In the genomic region with DNA sequence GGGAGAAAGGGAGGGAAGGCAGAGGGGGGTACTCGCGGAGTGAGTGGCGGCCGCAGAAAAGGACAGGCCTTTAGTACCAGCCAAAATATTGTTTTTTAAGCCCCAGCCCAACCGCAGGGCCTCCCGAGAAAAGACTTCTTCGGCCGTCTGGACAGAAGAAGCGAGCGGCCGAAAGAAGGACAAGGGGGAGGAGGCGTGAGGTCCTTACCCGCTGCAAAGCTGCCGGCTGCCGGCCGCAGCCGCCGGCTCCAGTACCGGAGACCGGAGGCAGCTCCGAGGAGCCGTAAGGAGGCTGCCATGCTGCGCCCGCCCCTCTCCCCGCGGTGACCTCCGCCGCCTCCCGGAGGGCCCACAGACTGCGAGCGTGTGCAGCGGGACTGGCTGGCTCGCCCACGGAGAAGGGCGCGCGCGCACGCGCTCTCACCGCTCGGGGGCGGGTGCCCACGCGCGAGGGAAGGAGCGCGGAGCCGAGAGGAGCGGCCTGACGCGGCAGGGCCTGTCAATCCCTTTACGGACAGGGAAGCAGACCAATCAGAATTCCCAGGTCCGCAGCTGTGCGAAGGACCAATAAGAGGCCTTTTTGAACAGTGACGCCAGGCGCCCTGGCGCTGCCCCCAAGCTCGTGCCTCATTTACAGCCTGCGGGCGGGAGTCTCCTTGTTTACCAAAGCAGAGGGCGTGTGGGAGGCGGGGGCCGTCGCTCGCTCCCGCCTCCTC, we compare ENCODE assay signal across 8 cellular contexts.
A peak's percentile ranks its signal among the peaks of the same experiment; 100 is the strongest.
DNase-seq lines count a peak whose midpoint lies in the region; ATAC-seq and TF ChIP-seq lines count a peak whose summit lies in the region.

A gene (minus strand): TSS at position 394 of the 716 bp plus-strand sequence. CDS start 95 bp downstream, at position 299.

- peak; percentile 100 for DNase-seq in AG10803 (ENCODE audit: low read depth)
- peak; percentile 98 for DNase-seq in NCI-H446 treated with DMSO at 0.1 percent for 48 hours (lab: John Stamatoyannopoulos, UW)
- peak; percentile 99 for DNase-seq in cerebellar cortex (ENCODE audit: low spot score)
- DNase-seq in iris pigment epithelial cell (ENCODE audit: low read depth): peak; percentile 100
- peak; percentile 82 to 89 for DNase-seq in stimulated activated CD4-positive, alpha-beta T cell treated with anti-CD3 and anti-CD28 coated beads, Interleukin-12 subunit alpha, Interleukin-12 subunit beta, amount 100 ng/mL, for 24 hours (ENCODE audit: low read depth in 2 of 2)

- ATAC-seq in GM19035 (IDR thresholded peaks at IDR 0.05; ENCODE audit: unreplicated experiment) (peak; percentile 99), HG03354 (IDR thresholded peaks at IDR 0.05; ENCODE audit: poor library complexity, severe bottlenecking, unreplicated experiment) (peak; percentile 99)
- ATAC-seq in activated CD4-positive, CD25-positive, alpha-beta regulatory T cell treated with anti-CD3 and anti-CD28 coated beads, Interleukin-2, amount 50 U/mL, for 24 hours: peak; percentile 99

- TF ChIP-seq CTCF in AG10803 (conservative IDR thresholded peaks at IDR 0.05; ENCODE audit: low read length): peak; percentile 21

- peak within 1 kb of the TSS; percentile 85 for H3K4me3 ChIP-seq in AG10803 (ENCODE audit: low read length)

Comparison
In these comparisons a context has a peak if more than half of its experiments do, and no peak if none do; other contexts are left out.
1. Peak in every context shown above with its lines: DNase-seq, ATAC-seq and H3K4me3 ChIP-seq.